In genomic region chr9:135244271-135244691, GRCh38 we compare ENCODE assay signal across 23 cellular contexts.
DNase-seq lines count a peak whose midpoint lies in the region; ATAC-seq and TF ChIP-seq lines count a peak whose summit lies in the region.
"Had no signal": no experiment of that assay in that cellular context is flagged by ENCODE, and none has a peak within 500 bp of the region (broad histone marks: within the 10 kb centered on the region; RNA-seq: fewer than 3 reads in every experiment).

No MANE protein-coding gene starts in this region.

- DNase-seq in NCI-H526 treated with DMSO at 0.1 percent for 48 hours (lab: John Stamatoyannopoulos, UW): peak; percentile 22
- DNase-seq in NCI-H526 (lab: John Stamatoyannopoulos, UW): no peak
- DNase-seq in dorsolateral prefrontal cortex: peak in 2 of 10 donors; percentile 43 to 68
- peak; percentile 39 for DNase-seq in lower lobe of right lung
- no peak for DNase-seq in Karpas-422
- no peak for DNase-seq in activated T-helper 1 cell treated with anti-CD3 and anti-CD28 coated beads, Interleukin-12 subunit alpha, Interleukin-12 subunit beta, Interleukin-2, Interleukin-4 antibody, amounts not matched to agents 30 ng/mL and 10 ng/mL and 1 ng/mL, durations not matched to agents 14 hours and 24 hours and 36 hours (ENCODE audit: low spot score)
- DNase-seq in KBM-7: no peak
- DNase-seq: 8988T; activated CD8-positive, alpha-beta memory T cell treated with anti-CD3 and anti-CD28 coated beads, Interleukin-2, amount 10 ng/mL, durations not matched to agents 7 days and 5 days; activated gamma-delta T cell treated with Interleukin-2 at 50 U/mL for 16 hours; activated T-cell treated with anti-CD3 and anti-CD28 coated beads, Interleukin-2, amount 50 U/mL, for 4 hours; CD4-positive, CD25-positive, alpha-beta regulatory T cell; IMR-90; mesendoderm; NCI-H1048; stimulated activated naive CD4-positive, alpha-beta T cell had no signal

- TF ChIP-seq CTCF in dorsolateral prefrontal cortex (IDR thresholded peaks at IDR 0.05 in 54 of 56, conservative IDR thresholded peaks at IDR 0.05 in 2 of 56; ENCODE audit: low read depth in 1 of 56, partially characterized antibody in 56 of 56) (no peak), lower lobe of right lung (IDR thresholded peaks at IDR 0.05) (no peak)

- H3K36me3 Mint-ChIP-seq in activated T-helper 1 cell treated with anti-CD3 and anti-CD28 coated beads, Interleukin-12 subunit alpha, Interleukin-12 subunit beta, Interleukin-2, Interleukin-4 antibody, amounts not matched to agents 30 ng/mL and 10 ng/mL and 1 ng/mL, durations not matched to agents 14 hours and 24 hours and 36 hours (ENCODE audit: low read depth): no peaks in the 10 kb centered on the region
- H3K36me3 Mint-ChIP-seq: activated CD8-positive, alpha-beta memory T cell treated with anti-CD3 and anti-CD28 coated beads, Interleukin-2, amount 10 ng/mL, durations not matched to agents 7 days and 5 days; CD4-positive, CD25-positive, alpha-beta regulatory T cell had no signal

- no peaks in the 10 kb centered on the region for H3K4me1 Mint-ChIP-seq in activated T-helper 1 cell treated with anti-CD3 and anti-CD28 coated beads, Interleukin-12 subunit alpha, Interleukin-12 subunit beta, Interleukin-2, Interleukin-4 antibody, amounts not matched to agents 30 ng/mL and 10 ng/mL and 1 ng/mL, durations not matched to agents 14 hours and 24 hours and 36 hours (ENCODE audit: low read depth)
- H3K4me1 Mint-ChIP-seq: activated CD8-positive, alpha-beta memory T cell treated with anti-CD3 and anti-CD28 coated beads, Interleukin-2, amount 10 ng/mL, durations not matched to agents 7 days and 5 days; CD4-positive, CD25-positive, alpha-beta regulatory T cell; central memory CD8-positive, alpha-beta T cell had no signal

- H3K9me2 ChIP-seq in Karpas-422 (replicated peaks; ENCODE audit: insufficient read depth, low read length): no peaks in the 10 kb centered on the region

- H4K20me1 ChIP-seq in Karpas-422 (ENCODE audit: insufficient read depth, low read depth, low read length): 0 out of 2 replicates have a peak, but pooled peaks cover 7% of the 10 kb centered on the region

- intact Hi-C loops in dorsolateral prefrontal cortex (cut with DNase I): no loop called here
- intact Hi-C loops in lower lobe of right lung (cut with DNase I): no loop called here
- intact Hi-C loops in activated T-helper 1 cell treated with anti-CD3 and anti-CD28 coated beads, Interleukin-12 subunit alpha, Interleukin-12 subunit beta, Interleukin-2, Interleukin-4 antibody, amounts not matched to agents 30 ng/mL and 10 ng/mL and 1 ng/mL, durations not matched to agents 14 hours and 24 hours and 36 hours (cut with micrococcal nuclease): no loop called here

- no peak overlapping the region for H3K4me2 ChIP-seq in Karpas-422 (ENCODE audit: low read depth, low read length, poor library complexity, severe bottlenecking)
- H3K4me2 ChIP-seq: GM23338 had no signal

- no peak overlapping the region for H2AFZ ChIP-seq in Karpas-422 (ENCODE audit: low read length)
- H2AFZ ChIP-seq: GM23338 had no signal

- H3K27ac Mint-ChIP-seq in activated T-helper 1 cell treated with anti-CD3 and anti-CD28 coated beads, Interleukin-12 subunit alpha, Interleukin-12 subunit beta, Interleukin-2, Interleukin-4 antibody, amounts not matched to agents 30 ng/mL and 10 ng/mL and 1 ng/mL, durations not matched to agents 14 hours and 24 hours and 36 hours: no peak overlapping the region
- H3K27ac Mint-ChIP-seq: activated CD8-positive, alpha-beta memory T cell treated with anti-CD3 and anti-CD28 coated beads, Interleukin-2, amount 10 ng/mL, durations not matched to agents 7 days and 5 days; CD4-positive, CD25-positive, alpha-beta regulatory T cell; GM23338; T-helper 1 cell treated with Interleukin-12 subunit alpha and Interleukin-12 subunit beta and Interleukin-4 antibody, amounts not matched to agents 30 μg/mL and 1 μg/mL, for 36 hours had no signal

- H3K9me3 Mint-ChIP-seq in activated T-helper 1 cell treated with anti-CD3 and anti-CD28 coated beads, Interleukin-12 subunit alpha, Interleukin-12 subunit beta, Interleukin-2, Interleukin-4 antibody, amounts not matched to agents 30 ng/mL and 10 ng/mL and 1 ng/mL, durations not matched to agents 14 hours and 24 hours and 36 hours: no peaks in the 10 kb centered on the region
- H3K9me3 Mint-ChIP-seq: activated T-cell treated with anti-CD3 and anti-CD28 coated beads, Interleukin-2, amount 50 U/mL, for 4 hours; central memory CD8-positive, alpha-beta T cell; GM23338; T-helper 1 cell treated with Interleukin-12 subunit alpha and Interleukin-12 subunit beta and Interleukin-4 antibody, amounts not matched to agents 30 μg/mL and 1 μg/mL, for 36 hours had no signal

- no peaks in the 10 kb centered on the region for H3K36me3 ChIP-seq in lower lobe of right lung
- no peaks in the 10 kb centered on the region for H3K36me3 ChIP-seq in Karpas-422 (ENCODE audit: insufficient read depth, low read length)
- H3K36me3 ChIP-seq: prostate gland, suprapubic skin had no signal

- in situ Hi-C loops in KBM-7 (cut with MboI; ENCODE audit: low pct_unique_long_range_greater_than_20kb, low sequenced_read_pairs): no loop called here

- no peaks in the 10 kb centered on the region for H3K27me3 Mint-ChIP-seq in activated T-helper 1 cell treated with anti-CD3 and anti-CD28 coated beads, Interleukin-12 subunit alpha, Interleukin-12 subunit beta, Interleukin-2, Interleukin-4 antibody, amounts not matched to agents 30 ng/mL and 10 ng/mL and 1 ng/mL, durations not matched to agents 14 hours and 24 hours and 36 hours (ENCODE audit: insufficient read depth)
- H3K27me3 Mint-ChIP-seq: activated CD8-positive, alpha-beta memory T cell treated with anti-CD3 and anti-CD28 coated beads, Interleukin-2, amount 10 ng/mL, durations not matched to agents 7 days and 5 days had no signal

- no peaks in the 10 kb centered on the region for H3K4me1 ChIP-seq in lower lobe of right lung
- no peaks in the 10 kb centered on the region for H3K4me1 ChIP-seq in Karpas-422 (ENCODE audit: low read length)
- H3K4me1 ChIP-seq: prostate gland had no signal

- H3K27me3 ChIP-seq in dorsolateral prefrontal cortex: peaks cover 0 to 17% (median 0%) of the 10 kb centered on the region in 45 donors
- H3K27me3 ChIP-seq in lower lobe of right lung (ENCODE audit: low read depth): peaks cover 24% of the 10 kb centered on the region
- no peaks in the 10 kb centered on the region for H3K27me3 ChIP-seq in Karpas-422 (ENCODE audit: low read length)

- H3K9ac ChIP-seq in Karpas-422 (ENCODE audit: low read length): no peak overlapping the region

- H3K27ac ChIP-seq in dorsolateral prefrontal cortex (peak overlapping the region in 52 of 59 donors; percentile 1 to 93 (median 74)), lower lobe of right lung (no peak overlapping the region), temporal lobe (ENCODE audit: low read depth, low read length) (peak overlapping the region; percentile 72), Karpas-422 (ENCODE audit: low read length) (no peak overlapping the region)
- H3K27ac ChIP-seq: prostate gland, SK-N-MC, suprapubic skin had no signal

- no peaks in the 10 kb centered on the region for H3K9me3 ChIP-seq in lower lobe of right lung
- no peaks in the 10 kb centered on the region for H3K9me3 ChIP-seq in Karpas-422 (ENCODE audit: low read length)
- H3K9me3 ChIP-seq: prostate gland, suprapubic skin had no signal

- no peaks in the 10 kb centered on the region for H3K79me2 ChIP-seq in Karpas-422 (ENCODE audit: low read length)

- H3K4me3 ChIP-seq in dorsolateral prefrontal cortex (peak overlapping the region in 2 of 59 donors; percentile 6), lower lobe of right lung (no peak overlapping the region), Karpas-422 (ENCODE audit: low read length) (no peak overlapping the region)
- H3K4me3 ChIP-seq: GM23338, prostate gland, SK-N-MC, suprapubic skin had no signal

- ATAC-seq in lower lobe of right lung: no peak
- ATAC-seq: activated CD8-positive, alpha-beta memory T cell treated with anti-CD3 and anti-CD28 coated beads, Interleukin-2, amount 10 ng/mL, durations not matched to agents 7 days and 5 days; activated T-cell treated with anti-CD3 and anti-CD28 coated beads, Interleukin-2, amount 50 U/mL, for 4 hours; GM23338 had no signal

- H3K4me3 Mint-ChIP-seq in activated T-helper 1 cell treated with anti-CD3 and anti-CD28 coated beads, Interleukin-12 subunit alpha, Interleukin-12 subunit beta, Interleukin-2, Interleukin-4 antibody, amounts not matched to agents 30 ng/mL and 10 ng/mL and 1 ng/mL, durations not matched to agents 14 hours and 24 hours and 36 hours: no peak overlapping the region
- H3K4me3 Mint-ChIP-seq: activated CD8-positive, alpha-beta memory T cell treated with anti-CD3 and anti-CD28 coated beads, Interleukin-2, amount 10 ng/mL, durations not matched to agents 7 days and 5 days; activated T-cell treated with anti-CD3 and anti-CD28 coated beads, Interleukin-2, amount 50 U/mL, for 4 hours; CD4-positive, CD25-positive, alpha-beta regulatory T cell; central memory CD8-positive, alpha-beta T cell; GM23338; T-helper 1 cell treated with Interleukin-12 subunit alpha and Interleukin-12 subunit beta and Interleukin-4 antibody, amounts not matched to agents 30 μg/mL and 1 μg/mL, for 36 hours had no signal

Comparison
In these comparisons a context has a peak if more than half of its experiments do, and no peak if none do; other contexts are left out.
1. DNase-seq: peak in NCI-H526 treated with DMSO at 0.1 percent for 48 hours (single experiment) and lower lobe of right lung (single experiment); none in NCI-H526 (0 of 2), Karpas-422 (single experiment), activated T-helper 1 cell treated with anti-CD3 and anti-CD28 coated beads, Interleukin-12 subunit alpha, Interleukin-12 subunit beta, Interleukin-2, Interleukin-4 antibody, amounts not matched to agents 30 ng/mL and 10 ng/mL and 1 ng/mL, durations not matched to agents 14 hours and 24 hours and 36 hours (single experiment) and KBM-7 (single experiment).
2. H3K27ac ChIP-seq: peak in dorsolateral prefrontal cortex (52 of 59) and temporal lobe (single experiment); none in lower lobe of right lung (single experiment) and Karpas-422 (single experiment).